20 cellular contexts compared by ENCODE assay signal in the genomic region with DNA sequence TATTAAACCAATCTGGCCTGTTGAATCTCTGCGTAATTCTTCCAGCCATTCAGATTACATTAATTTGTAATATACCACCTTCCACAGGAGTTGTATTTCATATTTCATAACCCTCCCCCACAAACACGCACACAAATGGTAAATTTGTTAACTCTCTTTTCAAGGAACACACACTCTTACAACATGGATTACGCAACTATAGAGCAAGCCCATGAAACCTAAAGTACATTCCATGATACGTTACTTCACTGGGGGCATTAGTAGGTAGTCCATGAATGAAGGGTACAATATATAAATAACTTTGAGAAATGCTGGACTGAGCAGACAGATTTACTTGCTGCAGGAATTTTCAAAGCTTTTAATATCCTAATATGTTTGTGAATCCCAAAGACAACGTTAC.
"Had no signal": no experiment of that assay in that cellular context is flagged by ENCODE, and none has a peak within 500 bp of the region (broad histone marks: within the 10 kb centered on the region; RNA-seq: fewer than 3 reads in every experiment).

No MANE protein-coding gene starts in this region.

- H3K4me3 Mint-ChIP-seq: activated CD4-positive, alpha-beta T cell treated with anti-CD3 and anti-CD28 coated beads, Interleukin-2, amount 10 ng/mL, durations not matched to agents 7 days and 5 days; activated naive CD8-positive, alpha-beta T cell treated with anti-CD3 and anti-CD28 coated beads, Interleukin-2, amount 10 ng/mL, durations not matched to agents 7 days and 5 days; activated T-helper 1 cell treated with anti-CD3 and anti-CD28 coated beads, Interleukin-12 subunit alpha, Interleukin-12 subunit beta, Interleukin-2, Interleukin-4 antibody, amounts not matched to agents 30 ng/mL and 10 ng/mL and 1 ng/mL, durations not matched to agents 14 hours and 24 hours and 36 hours; endodermal cell; memory B cell; natural killer cell; T-helper 2 cell treated with Interferon-gamma antibody and Interleukin-4, amounts not matched to agents 5 μg/mL and 100 μg/mL, for 36 hours had no signal

- H3K4me1 ChIP-seq: parathyroid adenoma, tibial artery, uterus had no signal

- DNase-seq: activated CD4-positive, alpha-beta T cell treated with anti-CD3 and anti-CD28 coated beads, Interleukin-2, amount 10 ng/mL, durations not matched to agents 7 days and 5 days; activated CD8-positive, alpha-beta memory T cell treated with anti-CD3 and anti-CD28 coated beads for 24 hours; activated naive CD4-positive, alpha-beta T cell; activated naive CD8-positive, alpha-beta T cell treated with anti-CD3 and anti-CD28 coated beads, Interleukin-2, amount 10 ng/mL, durations not matched to agents 7 days and 5 days; anterior cingulate cortex; dorsolateral prefrontal cortex; endodermal cell; left ventricle myocardium inferior; natural killer cell; stimulated activated CD4-positive, alpha-beta T cell treated with anti-CD3 and anti-CD28 coated beads, Interleukin-4, amount 100 ng/mL, for 24 hours; stimulated activated naive CD4-positive, alpha-beta T cell; tibial artery; uterus had no signal

- H3K9me3 Mint-ChIP-seq: activated CD4-positive, alpha-beta T cell treated with anti-CD3 and anti-CD28 coated beads, Interleukin-2, amount 10 ng/mL, durations not matched to agents 7 days and 5 days; activated naive CD8-positive, alpha-beta T cell treated with anti-CD3 and anti-CD28 coated beads, Interleukin-2, amount 10 ng/mL, durations not matched to agents 7 days and 5 days; endodermal cell; memory B cell; natural killer cell; T-helper 2 cell treated with Interferon-gamma antibody and Interleukin-4, amounts not matched to agents 5 μg/mL and 100 μg/mL, for 36 hours had no signal

- H3K27ac Mint-ChIP-seq: activated CD4-positive, alpha-beta T cell treated with anti-CD3 and anti-CD28 coated beads, Interleukin-2, amount 10 ng/mL, durations not matched to agents 7 days and 5 days; activated naive CD8-positive, alpha-beta T cell treated with anti-CD3 and anti-CD28 coated beads, Interleukin-2, amount 10 ng/mL, durations not matched to agents 7 days and 5 days; endodermal cell; memory B cell; natural killer cell; T-helper 2 cell treated with Interferon-gamma antibody and Interleukin-4, amounts not matched to agents 5 μg/mL and 100 μg/mL, for 36 hours had no signal

- H3K4me3 ChIP-seq: dorsolateral prefrontal cortex, left ventricle myocardium inferior, skin epidermis, tibial artery, uterus had no signal

- H3K9ac ChIP-seq: parathyroid adenoma had no signal

- H3K27ac ChIP-seq: dorsolateral prefrontal cortex, left ventricle myocardium inferior, neutrophil, parathyroid adenoma, skin epidermis, tibial artery, uterus had no signal

- H3K27me3 ChIP-seq: dorsolateral prefrontal cortex, neutrophil, tibial artery, uterus had no signal

- ATAC-seq: natural killer cell had no signal

- H2AFZ ChIP-seq: parathyroid adenoma had no signal

- H3K36me3 ChIP-seq: left ventricle myocardium inferior, neutrophil, tibial artery, uterus had no signal

- H3K4me1 Mint-ChIP-seq: endodermal cell, natural killer cell had no signal

- H3K9me3 ChIP-seq: left ventricle myocardium inferior, neutrophil, tibial artery, uterus had no signal

- H3K79me2 ChIP-seq: parathyroid adenoma had no signal

- H3K36me3 Mint-ChIP-seq: activated naive CD8-positive, alpha-beta T cell treated with anti-CD3 and anti-CD28 coated beads, Interleukin-2, amount 10 ng/mL, durations not matched to agents 7 days and 5 days; memory B cell; natural killer cell had no signal

- FAIRE-seq: keratinocyte had no signal
